8 cellular contexts compared by ENCODE assay signal in the genomic region with DNA sequence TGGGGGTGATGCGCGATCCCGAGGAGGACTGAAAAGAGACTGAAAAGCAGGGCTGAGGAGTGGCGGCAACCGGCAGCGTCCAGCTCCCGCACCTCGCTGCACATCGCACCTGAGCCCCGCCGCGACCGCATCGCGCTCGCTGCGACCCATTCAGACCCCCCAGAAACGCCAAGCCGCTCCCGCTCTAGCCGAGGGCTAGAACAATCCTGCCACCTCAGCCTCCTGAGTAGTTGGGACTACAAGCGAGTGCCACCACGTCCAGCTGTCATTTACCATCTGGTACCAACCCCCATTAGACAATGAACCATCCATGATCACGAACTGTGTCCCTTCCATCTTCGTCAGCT. TPM values are rescaled to one million over a fixed set of nuclear protein-coding genes. Genes with fewer than 3 reads are reported as not detected.
A peak's percentile ranks its signal among the peaks of the same experiment; 100 is the strongest.
DNase-seq lines count a peak whose midpoint lies in the region; ATAC-seq and TF ChIP-seq lines count a peak whose summit lies in the region.

No MANE protein-coding gene starts in this region.

- intact Hi-C loops in colonic mucosa (cut with DNase I), result no loop called here
- intact Hi-C loops in Calu3 (cut with micrococcal nuclease; ENCODE audit: unreplicated experiment), result no loop called here

- peaks cover 3% of the 10 kb centered on the region for H3K36me3 Mint-ChIP-seq in activated CD4-positive, alpha-beta T cell treated with anti-CD3 and anti-CD28 coated beads, Interleukin-2, amount 10 ng/mL, durations not matched to agents 7 days and 5 days (ENCODE audit: low read depth)
- H3K36me3 Mint-ChIP-seq in Calu3 (ENCODE audit: insufficient read depth, unreplicated experiment), result peaks cover 11% of the 10 kb centered on the region

- TF ChIP-seq CTCF in colonic mucosa (IDR thresholded peaks at IDR 0.05) (no peak), Calu3 (IDR thresholded peaks at IDR 0.05; ENCODE audit: unreplicated experiment) (no peak)

- peaks cover 63% of the 10 kb centered on the region for H3K27me3 Mint-ChIP-seq in activated CD4-positive, alpha-beta T cell treated with anti-CD3 and anti-CD28 coated beads, Interleukin-2, amount 10 ng/mL, durations not matched to agents 7 days and 5 days
- H3K27me3 Mint-ChIP-seq in Calu3 (ENCODE audit: unreplicated experiment), result peaks cover 29% of the 10 kb centered on the region

- no peaks in the 10 kb centered on the region for H3K27me3 ChIP-seq in colonic mucosa
- peaks cover 0 to 7% (median 0%) of the 10 kb centered on the region in 5 donors for H3K27me3 ChIP-seq in subcutaneous abdominal adipose tissue (ENCODE audit: control insufficient read depth in 5 of 5, insufficient read depth in 4 of 5, low read length in 5 of 5)

- 3 to 4% methylated on average over 24 to 25 of the region's 25 CpGs for WGBS in mesodermal cell (ENCODE audit: insufficient coverage in 2 of 2), 2 experiments

- H3K9ac ChIP-seq in colonic mucosa (ENCODE audit: low read depth in 2 of 2, low read length in 2 of 2), result peak overlapping the region in 1 of 2 donors; percentile 71
- H3K9ac ChIP-seq in subcutaneous abdominal adipose tissue (ENCODE audit: low read length in 5 of 5), result peak overlapping the region in 3 of 5 donors; percentile 16 to 89 (median 59)

- H3K27ac ChIP-seq in colonic mucosa (no peak overlapping the region), mesodermal cell (ENCODE audit: low read depth, low read length, severe bottlenecking) (no peak overlapping the region), subcutaneous abdominal adipose tissue (ENCODE audit: low read depth, low read length) (no peak overlapping the region)

- ATAC-seq in HG03571 (IDR thresholded peaks at IDR 0.05; ENCODE audit: unreplicated experiment) (no peak), GM21529 (IDR thresholded peaks at IDR 0.05; ENCODE audit: unreplicated experiment) (no peak)

- CTCF ChIA-PET in activated CD4-positive, alpha-beta T cell treated with anti-CD3 and anti-CD28 coated beads, Interleukin-2, amount 10 ng/mL, durations not matched to agents 7 days and 5 days (lab: Charles Lee), result interaction anchor here (0.5 to 3.6 kb wide), 6 partner anchors 10 to 237 kb away, joined by 3 to 10 read pairs (median 4); a partner anchor contains a TSS
- CTCF ChIA-PET in Calu3 (lab: Charles Lee), result interaction anchor here (0.9 kb wide), 1 partner anchor 10 kb away, joined by 3 read pairs; no protein-coding TSS in a partner anchor

- BruUV-seq in Calu3 (replicated peaks; lab: Mats Ljungman, UMichigan), result no TSS peak

- no peaks in the 10 kb centered on the region for H3K4me1 ChIP-seq in colonic mucosa
- no peaks in the 10 kb centered on the region for H3K4me1 ChIP-seq in mesodermal cell (ENCODE audit: control insufficient read depth, insufficient read depth, low read length, poor library complexity, severe bottlenecking)
- H3K4me1 ChIP-seq in subcutaneous abdominal adipose tissue (ENCODE audit: control insufficient read depth in 5 of 5, insufficient read depth in 5 of 5, low read length in 5 of 5), result peaks cover 2 to 31% (median 26%) of the 10 kb centered on the region in 5 donors

- H3K9me3 ChIP-seq in colonic mucosa, result no peaks in the 10 kb centered on the region
- no peaks in the 10 kb centered on the region for H3K9me3 ChIP-seq in mesodermal cell (ENCODE audit: control insufficient read depth, low read length)
- no peaks in the 10 kb centered on the region for H3K9me3 ChIP-seq in subcutaneous abdominal adipose tissue (ENCODE audit: control insufficient read depth in 5 of 5, low read length in 5 of 5)

- H3K27ac Mint-ChIP-seq in activated CD4-positive, alpha-beta T cell treated with anti-CD3 and anti-CD28 coated beads, Interleukin-2, amount 10 ng/mL, durations not matched to agents 7 days and 5 days, result no peak overlapping the region
- no peak overlapping the region for H3K27ac Mint-ChIP-seq in Calu3 (ENCODE audit: unreplicated experiment)

- peak overlapping the region; percentile 50 for H3K4me3 ChIP-seq in colonic mucosa
- peak overlapping the region; percentile 18 for H3K4me3 ChIP-seq in mesodermal cell (ENCODE audit: extremely low read depth, insufficient read depth, low read length, poor library complexity, severe bottlenecking)
- H3K4me3 ChIP-seq in subcutaneous abdominal adipose tissue (ENCODE audit: low read depth in 1 of 5, low read length in 5 of 5), result peak overlapping the region; percentile 63 to 85 (median 75)

- peak overlapping the region; percentile 74 for H3K4me3 Mint-ChIP-seq in activated CD4-positive, alpha-beta T cell treated with anti-CD3 and anti-CD28 coated beads, Interleukin-2, amount 10 ng/mL, durations not matched to agents 7 days and 5 days
- H3K4me3 Mint-ChIP-seq in Calu3 (ENCODE audit: low read depth, unreplicated experiment), result no peak overlapping the region

- H3K36me3 ChIP-seq in colonic mucosa, result no peaks in the 10 kb centered on the region
- H3K36me3 ChIP-seq in mesodermal cell (ENCODE audit: control insufficient read depth, insufficient read depth, low read length), result no peaks in the 10 kb centered on the region
- H3K36me3 ChIP-seq in subcutaneous abdominal adipose tissue (ENCODE audit: control insufficient read depth in 5 of 5, insufficient read depth in 5 of 5, low read length in 5 of 5), result peaks cover 0 to 9% (median 2%) of the 10 kb centered on the region in 5 donors

- POLR2A ChIA-PET in activated CD4-positive, alpha-beta T cell treated with anti-CD3 and anti-CD28 coated beads, Interleukin-2, amount 10 ng/mL, durations not matched to agents 7 days and 5 days (lab: Charles Lee), result interaction anchor here (0.8 kb wide), 2 partner anchors 10 to 89 kb away, joined by 3 read pairs; no protein-coding TSS in a partner anchor

- H3K9me3 Mint-ChIP-seq in activated CD4-positive, alpha-beta T cell treated with anti-CD3 and anti-CD28 coated beads, Interleukin-2, amount 10 ng/mL, durations not matched to agents 7 days and 5 days, result no peaks in the 10 kb centered on the region
- H3K9me3 Mint-ChIP-seq in Calu3 (ENCODE audit: low read depth, unreplicated experiment), result no peaks in the 10 kb centered on the region

- no peak for DNase-seq in activated CD4-positive, alpha-beta T cell treated with anti-CD3 and anti-CD28 coated beads, Interleukin-2, amount 10 ng/mL, durations not matched to agents 7 days and 5 days
- no peak for DNase-seq in activated CD4-positive, alpha-beta T cell treated with anti-CD3 and anti-CD28 coated beads for 48 hours
- no peak for DNase-seq in colonic mucosa
- DNase-seq in Calu3, result no peak

- peaks cover 42% of the 10 kb centered on the region for H3K4me1 Mint-ChIP-seq in activated CD4-positive, alpha-beta T cell treated with anti-CD3 and anti-CD28 coated beads, Interleukin-2, amount 10 ng/mL, durations not matched to agents 7 days and 5 days
- H3K4me1 Mint-ChIP-seq in Calu3 (ENCODE audit: low read depth, unreplicated experiment), result peaks cover 9% of the 10 kb centered on the region

RNA-seq across cellular contexts. Expression of a gene that starts 33.2 kb away (rescaled TPM):
- total RNA-seq in activated CD4-positive, alpha-beta T cell treated with anti-CD3 and anti-CD28 coated beads, Interleukin-2, amount 10 ng/mL, durations not matched to agents 7 days and 5 days, result 1,000 to 10,000 TPM; 1,667 to 1,766 TPM
- 1,000 to 10,000 TPM; 1,045 to 1,898 TPM for total RNA-seq in colonic mucosa
- polyA plus RNA-seq in mesodermal cell (2013, experiment 1 of 2), result 119 TPM
- 95.9 TPM for polyA plus RNA-seq in mesodermal cell (2013, experiment 2 of 2)
- 451 and 963 TPM in 2 replicates for total RNA-seq in Calu3 (2022)

Comparison
In these comparisons a context has a peak if more than half of its experiments do, and no peak if none do; other contexts are left out.
1. H3K4me3 ChIP-seq: peak in every context shown above with its lines; median percentile 75 in subcutaneous abdominal adipose tissue; 50 in colonic mucosa; 18 in mesodermal cell.